In genomic region chr5:106414342-106414741, GRCh38 we compare ENCODE assay signal across 15 cellular contexts.
DNase-seq lines count a peak whose midpoint lies in the region; ATAC-seq and TF ChIP-seq lines count a peak whose summit lies in the region.
"Had no signal": no experiment of that assay in that cellular context is flagged by ENCODE, and none has a peak within 500 bp of the region (broad histone marks: within the 10 kb centered on the region; RNA-seq: fewer than 3 reads in every experiment).

No MANE protein-coding gene starts in this region.

- ATAC-seq in HG03520 (IDR thresholded peaks at IDR 0.05; ENCODE audit: unreplicated experiment), result no peak
- ATAC-seq: CD8-positive, alpha-beta T cell had no signal

- no peak overlapping the region for H3K27ac ChIP-seq in HEK293 (ENCODE audit: extremely low read depth, low read depth, low read length)
- H3K27ac ChIP-seq: BLaER1 had no signal

- TF ChIP-seq CTCF in HEK293 (tag by site-specific recombination; IDR thresholded peaks at IDR 0.05), result no peak

- H3K4me3 ChIP-seq in HEK293 (ENCODE audit: low read depth, low read length), result no peak overlapping the region
- H3K4me3 ChIP-seq: BLaER1 had no signal

- H3K9me3 ChIP-seq in HEK293 (ENCODE audit: control insufficient read depth, insufficient read depth, low read depth, low read length), result no peaks in the 10 kb centered on the region
- H3K9me3 ChIP-seq: BE2C, BLaER1, Caco-2 had no signal

- H3K4me1 ChIP-seq in HEK293 (ENCODE audit: control insufficient read depth, insufficient read depth, low read length), result no peaks in the 10 kb centered on the region
- H3K4me1 ChIP-seq: BE2C, BLaER1, Caco-2 had no signal

- CTCF ChIA-PET in HEK293 (lab: Yijun Ruan, JAX), result no interaction called here

- POLR2A ChIA-PET in HEK293 (lab: Yijun Ruan, JAX), result interaction anchor here (0.7 kb wide), 1 partner anchor 764 kb away, joined by 3 read pairs; no protein-coding TSS in a partner anchor

- H3K36me3 ChIP-seq in HEK293 (ENCODE audit: control insufficient read depth in 2 of 2, insufficient read depth in 1 of 2, low read length in 2 of 2), result no peaks in the 10 kb centered on the region
- H3K36me3 ChIP-seq: BE2C, BLaER1 had no signal

- DNase-seq in left kidney (ENCODE audit: low read depth, low spot score), result peak; percentile 12
- DNase-seq in SKM-1 treated with dmso at 0.1 percent for 144 hours (lab: John Stamatoyannopoulos, UW; ENCODE audit: unreplicated experiment), result no peak
- no peak for DNase-seq in stimulated activated naive CD4-positive, alpha-beta T cell (lab: John Stamatoyannopoulos, UW)
- DNase-seq: 8988T; BE2C; C1 segment of cervical spinal cord; Caco-2; Calu3; CD4-positive, alpha-beta T cell; CD8-positive, alpha-beta T cell; DMS79 treated with DMSO at 0.1 percent for 48 hours; GF-D8 had no signal

TF ChIP-seq in HEK293, 187 proteins besides CTCF, POLR2A, EP300 and RAD21 (continues in another document):
- TF ChIP-seq PRDM4 (tag by site-specific recombination; IDR thresholded peaks at IDR 0.05), result no peak
- TF ChIP-seq ZNF555 (tag by site-specific recombination; conservative IDR thresholded peaks at IDR 0.05), result peak; percentile 77
- TF ChIP-seq ZNF155 (tag by site-specific recombination; IDR thresholded peaks at IDR 0.05), result no peak
- no peak for TF ChIP-seq PRDM1 (tag by site-specific recombination; IDR thresholded peaks at IDR 0.05)
- no peak for TF ChIP-seq INSM2 (tag by site-specific recombination; IDR thresholded peaks at IDR 0.05)
- no peak for TF ChIP-seq ZNF350 (tag by site-specific recombination; IDR thresholded peaks at IDR 0.05)
- 0 out of 2 replicates have a peak, but pooled peaks have one; percentile 53 for TF ChIP-seq ZNF530 (tag by site-specific recombination; IDR thresholded peaks at IDR 0.05; ENCODE audit: low read depth)
- no peak for TF ChIP-seq ZNF16 (tag by site-specific recombination; IDR thresholded peaks at IDR 0.05; ENCODE audit: low read depth)
- TF ChIP-seq ZNF830 (tag by site-specific recombination; IDR thresholded peaks at IDR 0.05; ENCODE audit: low read depth), result no peak
- no peak for TF ChIP-seq ZNF184 (tag by site-specific recombination; IDR thresholded peaks at IDR 0.05)
- no peak for TF ChIP-seq ZBTB49 (tag by site-specific recombination; IDR thresholded peaks at IDR 0.05; ENCODE audit: low read depth)
- TF ChIP-seq ZNF629 (tag by site-specific recombination; IDR thresholded peaks at IDR 0.05), result no peak
- TF ChIP-seq ZNF777 (tag by site-specific recombination; IDR thresholded peaks at IDR 0.05; ENCODE audit: borderline replicate concordance), result no peak
- TF ChIP-seq ZNF140 (tag by site-specific recombination; IDR thresholded peaks at IDR 0.05), result peak; percentile 41; the same call in 1 of the 2 replicates
- 0 out of 2 replicates have a peak, but pooled peaks have one; percentile 57 for TF ChIP-seq ZFP37 (tag by site-specific recombination; IDR thresholded peaks at IDR 0.05)
- TF ChIP-seq ZNF10 (tag by site-specific recombination; IDR thresholded peaks at IDR 0.05), result no peak
- TF ChIP-seq ZNF510 (tag by site-specific recombination; IDR thresholded peaks at IDR 0.05; ENCODE audit: insufficient replicate concordance), result peak; percentile 34
- TF ChIP-seq ZBTB11 (tag by site-specific recombination; conservative IDR thresholded peaks at IDR 0.05; ENCODE audit: low read depth), result peak; percentile 75
- no peak for TF ChIP-seq ZBTB6 (tag by site-specific recombination; IDR thresholded peaks at IDR 0.05)
- peak; percentile 82 for TF ChIP-seq ZNF426 (tag by site-specific recombination; IDR thresholded peaks at IDR 0.05)
